In genomic region chr10:11782793-11783557, GRCh38 we compare ENCODE assay signal across 8 cellular contexts. TPM values are rescaled to one million over a fixed set of nuclear protein-coding genes. Genes with fewer than 3 reads are reported as not detected.
DNase-seq lines count a peak whose midpoint lies in the region; ATAC-seq, FAIRE-seq and TF ChIP-seq lines count a peak whose summit lies in the region.

No MANE protein-coding gene starts in this region.

- FAIRE-seq in bronchial epithelial cell (lab: Jason Lieb, UNC), result no peak

- no peak overlapping the region for H3K4me3 Mint-ChIP-seq in activated T-cell treated with anti-CD3 and anti-CD28 coated beads, Interleukin-2, amount 50 U/mL, for 72 hours

- peaks cover 6% of the 10 kb centered on the region for H3K27me3 Mint-ChIP-seq in activated T-cell treated with anti-CD3 and anti-CD28 coated beads, Interleukin-2, amount 50 U/mL, for 72 hours (ENCODE audit: low read depth)

- no peaks in the 10 kb centered on the region for H3K27me3 ChIP-seq in bronchial epithelial cell (ENCODE audit: control insufficient read depth, insufficient read depth, low read length)
- no peaks in the 10 kb centered on the region for H3K27me3 ChIP-seq in liver (ENCODE audit: control insufficient read depth in 4 of 4, insufficient read depth in 4 of 4, low read length in 3 of 4)

- TF ChIP-seq CTCF in HFF-Myc (IDR thresholded peaks at IDR 0.05; ENCODE audit: low read depth, low read length, missing control alignments), result peak; percentile 53
- peak; percentile 45 for TF ChIP-seq CTCF in bronchial epithelial cell (IDR thresholded peaks at IDR 0.05; ENCODE audit: insufficient read depth, low read length, severe bottlenecking)
- TF ChIP-seq CTCF in liver (IDR thresholded peaks at IDR 0.05; ENCODE audit: low read depth, low read length, missing input control), result peak; percentile 82

- H3K9ac ChIP-seq in liver (ENCODE audit: low read depth in 1 of 2, low read length in 2 of 2), result no peak overlapping the region

- ATAC-seq in activated T-cell treated with anti-CD3 and anti-CD28 coated beads, Interleukin-2, amount 50 U/mL, for 72 hours (replicated peaks in 1 of 2), result peak; percentile 53 to 57
- ATAC-seq in GM18873 (IDR thresholded peaks at IDR 0.05; ENCODE audit: low FRiP score, unreplicated experiment), result no peak

- DNase-seq in activated T-cell treated with anti-CD3 and anti-CD28 coated beads, Interleukin-2, amount 50 U/mL, for 72 hours, result peak in 1 of 2 donors; percentile 23
- DNase-seq in activated T-cell treated with anti-CD3 and anti-CD28 coated beads, Interleukin-2, amount 50 U/mL, for 1 hour, result no peak
- DNase-seq in HFF-Myc (ENCODE audit: extremely low read depth, low read depth), result peak; percentile 25
- DNase-seq in NCI-H748 (lab: John Stamatoyannopoulos, UW; ENCODE audit: unreplicated experiment), result peak; percentile 55
- peak; percentile 73 for DNase-seq in bronchial epithelial cell (ENCODE audit: low read depth)
- no peak for DNase-seq in activated gamma-delta T cell treated with Interleukin-2 at 50 U/mL for 16 hours

- no peaks in the 10 kb centered on the region for H3K9me3 Mint-ChIP-seq in activated T-cell treated with anti-CD3 and anti-CD28 coated beads, Interleukin-2, amount 50 U/mL, for 72 hours

- peak overlapping the region; percentile 8 to 28 for H3K27ac ChIP-seq in liver (ENCODE audit: low read depth in 1 of 2, low read length in 2 of 2)

- no peaks in the 10 kb centered on the region for H3K36me3 ChIP-seq in bronchial epithelial cell (ENCODE audit: control insufficient read depth, insufficient read depth, low read length)
- no peaks in the 10 kb centered on the region for H3K36me3 ChIP-seq in liver (ENCODE audit: control insufficient read depth in 4 of 4, insufficient read depth in 3 of 4, low read depth in 1 of 4, low read length in 3 of 4)

- H3K36me3 Mint-ChIP-seq in activated T-cell treated with anti-CD3 and anti-CD28 coated beads, Interleukin-2, amount 50 U/mL, for 72 hours (ENCODE audit: insufficient read depth in 2 of 2), result no peaks in the 10 kb centered on the region

- H3K4me1 ChIP-seq in liver (ENCODE audit: control insufficient read depth in 4 of 4, insufficient read depth in 4 of 4, low read length in 3 of 4), result peaks cover 0 to 10% (median 4%) of the 10 kb centered on the region in 4 donors

- H3K4me1 Mint-ChIP-seq in activated T-cell treated with anti-CD3 and anti-CD28 coated beads, Interleukin-2, amount 50 U/mL, for 72 hours (ENCODE audit: low read depth), result no peaks in the 10 kb centered on the region

- H3K27ac Mint-ChIP-seq in activated T-cell treated with anti-CD3 and anti-CD28 coated beads, Interleukin-2, amount 50 U/mL, for 72 hours, result no peak overlapping the region

- 57% methylated on average over 18 of the region's 18 CpGs for WGBS in liver

- H3K9me3 ChIP-seq in liver (ENCODE audit: control insufficient read depth in 4 of 4, low read length in 3 of 4), result no peaks in the 10 kb centered on the region

- H3K4me3 ChIP-seq in HFF-Myc (replicated peaks; ENCODE audit: low read depth, low read length), result no peak overlapping the region
- H3K4me3 ChIP-seq in bronchial epithelial cell (ENCODE audit: low read depth, low read length), result no peak overlapping the region
- peak overlapping the region in 1 of 3 donors; percentile 15 for H3K4me3 ChIP-seq in liver (ENCODE audit: low read depth in 1 of 3, low read length in 3 of 3)

- peak; percentile 89 to 93 for TF ChIP-seq RAD21 in liver (IDR thresholded peaks at IDR 0.05)

TF ChIP-seq in liver, 16 proteins besides CTCF, POLR2A, EP300 and RAD21:
- TF ChIP-seq REST (IDR thresholded peaks at IDR 0.05) (peak; percentile 24), ATF3 (IDR thresholded peaks at IDR 0.05) (no peak), HNF4G (IDR thresholded peaks at IDR 0.05) (no peak), HNF4A (conservative IDR thresholded peaks at IDR 0.05) (peak; percentile 48 to 74), EGR1 (IDR thresholded peaks at IDR 0.05; ENCODE audit: low read depth in 2 of 2) (no peak), SP1 (IDR thresholded peaks at IDR 0.05) (peak; percentile 24), JUND (IDR thresholded peaks at IDR 0.05) (peak in 1 of 2 donors; percentile 41), YY1 (IDR thresholded peaks at IDR 0.05) (peak; percentile 19), RXRA (IDR thresholded peaks at IDR 0.05) (peak; percentile 39 to 69), FOXA2 (IDR thresholded peaks at IDR 0.05) (peak; percentile 20)

RNA-seq across cellular contexts. Expression of gene PROSER2, which starts 40.2 kb away (rescaled TPM):
- total RNA-seq in activated T-cell treated with anti-CD3 and anti-CD28 coated beads, Interleukin-2, amount 50 U/mL, for 72 hours, result 1 to 10 TPM; 1.1 to 1.6 TPM
- 20.8 and 27.8 TPM in 2 replicates for total RNA-seq in bronchial epithelial cell
- 10 to 100 TPM in 1 of 2 donors, 1 to 10 TPM in 1; 6.5 to 10.9 TPM for total RNA-seq in liver
- polyA plus RNA-seq in liver, result 10 to 100 TPM in 1 of 2 donors, 1 to 10 TPM in 1; 9.0 to 24.9 TPM

RNA-seq across cellular contexts. Expression of gene ECHDC3, which starts 40.8 kb away (rescaled TPM):
- 1 to 10 TPM; 4.2 to 4.3 TPM for total RNA-seq in activated T-cell treated with anti-CD3 and anti-CD28 coated beads, Interleukin-2, amount 50 U/mL, for 72 hours
- total RNA-seq in bronchial epithelial cell (1.6 and 10.0 TPM in 2 replicates), liver (10 to 100 TPM in 1 of 2 donors, 1 to 10 TPM in 1; 6.1 to 98.3 TPM)
- polyA plus RNA-seq in liver, result 100 to 1,000 TPM in 1 of 2 donors, 10 to 100 TPM in 1; 96.3 to 144 TPM

Comparison
In these comparisons a context has a peak if more than half of its experiments do, and no peak if none do; other contexts are left out.
1. DNase-seq: peak in HFF-Myc (single experiment), NCI-H748 (single experiment) and bronchial epithelial cell (single experiment); none in activated T-cell treated with anti-CD3 and anti-CD28 coated beads, Interleukin-2, amount 50 U/mL, for 1 hour (single experiment) and activated gamma-delta T cell treated with Interleukin-2 at 50 U/mL for 16 hours (single experiment).
2. Peak in every context shown above with its lines, with median percentiles within 50 percentile points of each other: CTCF ChIP-seq.